17 cellular contexts compared by ENCODE assay signal in the genomic region with DNA sequence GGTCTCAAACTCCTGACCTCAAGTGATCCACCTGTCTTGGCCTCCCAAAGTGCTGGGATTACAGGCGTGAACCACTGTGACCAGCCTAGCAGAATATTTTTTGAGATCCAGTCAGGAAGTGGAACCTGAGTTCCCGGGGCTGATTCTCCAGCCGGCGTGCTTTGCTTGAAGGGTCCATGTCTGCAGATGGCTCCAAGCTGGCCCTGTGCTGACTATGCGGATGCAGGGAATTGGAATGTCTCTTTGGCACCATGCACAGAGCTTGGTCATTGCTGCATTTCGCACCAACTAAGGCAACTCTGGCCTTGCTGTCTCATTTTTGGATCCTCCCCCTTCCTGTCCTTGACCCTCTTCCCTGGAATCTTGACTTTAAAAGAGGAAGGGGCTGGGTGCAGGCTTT. TPM values are rescaled to one million over a fixed set of nuclear protein-coding genes. Genes with fewer than 3 reads are reported as not detected.
A peak's percentile ranks its signal among the peaks of the same experiment; 100 is the strongest.
DNase-seq lines count a peak whose midpoint lies in the region; ATAC-seq, FAIRE-seq and TF ChIP-seq lines count a peak whose summit lies in the region.
"Had no signal": no experiment of that assay in that cellular context is flagged by ENCODE, and none has a peak within 500 bp of the region (broad histone marks: within the 10 kb centered on the region; RNA-seq: fewer than 3 reads in every experiment).

No MANE protein-coding gene starts in this region.

- ATAC-seq in right cardiac atrium, result no peak
- ATAC-seq in pancreas, result no peak
- no peak for ATAC-seq in activated T-cell treated with anti-CD3 and anti-CD28 coated beads, Interleukin-2, amount 50 U/mL, for 4 hours
- no peak for ATAC-seq in stimulated activated naive CD8-positive, alpha-beta T cell treated with anti-CD3 and anti-CD28 coated beads, Interleukin-15, amount 100 ng/mL, for 72 hours

- no peak for TF ChIP-seq POLR2A in spleen (IDR thresholded peaks at IDR 0.05)

- H3K4me3 ChIP-seq in BLaER1, result no peak overlapping the region
- H3K4me3 ChIP-seq in right cardiac atrium (ENCODE audit: low read length), result no peak overlapping the region
- no peak overlapping the region for H3K4me3 ChIP-seq in spleen
- H3K4me3 ChIP-seq in pancreas, result no peak overlapping the region

- H3K27ac Mint-ChIP-seq in brain, result peak overlapping the region in 4 of 5 experiments; percentile 89 to 96 (median 94)
- no peak overlapping the region for H3K27ac Mint-ChIP-seq in stimulated activated naive CD8-positive, alpha-beta T cell treated with anti-CD3 and anti-CD28 coated beads, Interleukin-15, amount 100 ng/mL, for 72 hours
- H3K27ac Mint-ChIP-seq: activated naive CD8-positive, alpha-beta T cell treated with anti-CD3 and anti-CD28 coated beads, Interleukin-2, amount 10 ng/mL, durations not matched to agents 7 days and 5 days; IgD-negative memory B cell had no signal

- H3K4me1 ChIP-seq in BLaER1 (peaks cover 91% of the 10 kb centered on the region), right cardiac atrium (ENCODE audit: control insufficient read depth, insufficient read depth, low read length) (peaks cover 25% of the 10 kb centered on the region), spleen (peaks cover 16 to 56% (median 32%) of the 10 kb centered on the region in 6 donors), pancreas (peaks cover 32 to 56% (median 42%) of the 10 kb centered on the region in 3 donors)

- H3K27me3 Mint-ChIP-seq in brain, result no peaks in the 10 kb centered on the region
- H3K27me3 Mint-ChIP-seq in activated T-cell treated with anti-CD3 and anti-CD28 coated beads, Interleukin-2, amount 50 U/mL, for 4 hours (ENCODE audit: low read depth), result peaks cover 12% of the 10 kb centered on the region
- H3K27me3 Mint-ChIP-seq in stimulated activated naive CD8-positive, alpha-beta T cell treated with anti-CD3 and anti-CD28 coated beads, Interleukin-15, amount 100 ng/mL, for 72 hours, result peaks cover 31% of the 10 kb centered on the region

- no peak for FAIRE-seq in pancreas (lab: Jason Lieb, UNC)
- FAIRE-seq: RCC 7860 had no signal

- H3K36me3 Mint-ChIP-seq in brain, result no peaks in the 10 kb centered on the region
- H3K36me3 Mint-ChIP-seq in activated T-cell treated with anti-CD3 and anti-CD28 coated beads, Interleukin-2, amount 50 U/mL, for 4 hours (ENCODE audit: insufficient read depth), result no peaks in the 10 kb centered on the region
- H3K36me3 Mint-ChIP-seq: activated naive CD8-positive, alpha-beta T cell treated with anti-CD3 and anti-CD28 coated beads, Interleukin-2, amount 10 ng/mL, durations not matched to agents 7 days and 5 days; IgD-negative memory B cell had no signal

- DNase-seq in right cardiac atrium, result peak in 2 of 3 donors; percentile 65 to 74
- no peak for DNase-seq in spleen
- DNase-seq in pancreas, result no peak
- DNase-seq in activated T-cell treated with anti-CD3 and anti-CD28 coated beads, Interleukin-2, amount 50 U/mL, for 4 hours, result no peak
- DNase-seq in stimulated activated naive CD8-positive, alpha-beta T cell treated with anti-CD3 and anti-CD28 coated beads, Interleukin-15, amount 100 ng/mL, for 72 hours, result no peak
- DNase-seq in NCI-H1930 (lab: John Stamatoyannopoulos, UW), result no peak
- DNase-seq: activated CD4-positive, CD25-positive, alpha-beta regulatory T cell; activated CD8-positive, alpha-beta memory T cell treated with anti-CD3 and anti-CD28 coated beads, Interleukin-2, amount 50 U/mL, for 48 hours; activated naive CD8-positive, alpha-beta T cell treated with anti-CD3 and anti-CD28 coated beads, Interleukin-2, amount 10 ng/mL, durations not matched to agents 7 days and 5 days; dermis blood vessel endothelial cell; DMS53; islet precursor cell; NCI-H1105 treated with DMSO at 0.1 percent for 48 hours had no signal

- no peaks in the 10 kb centered on the region for H3K27me3 ChIP-seq in BLaER1
- H3K27me3 ChIP-seq in right cardiac atrium (ENCODE audit: control insufficient read depth, insufficient read depth), result no peaks in the 10 kb centered on the region
- no peaks in the 10 kb centered on the region for H3K27me3 ChIP-seq in spleen (replicated peaks in 1 of 7)
- no peaks in the 10 kb centered on the region for H3K27me3 ChIP-seq in pancreas

- H3K9me3 Mint-ChIP-seq in brain, result peaks cover 0 to 6% (median 0%) of the 10 kb centered on the region in 5 experiments
- H3K9me3 Mint-ChIP-seq in activated T-cell treated with anti-CD3 and anti-CD28 coated beads, Interleukin-2, amount 50 U/mL, for 4 hours, result no peaks in the 10 kb centered on the region
- no peaks in the 10 kb centered on the region for H3K9me3 Mint-ChIP-seq in stimulated activated naive CD8-positive, alpha-beta T cell treated with anti-CD3 and anti-CD28 coated beads, Interleukin-15, amount 100 ng/mL, for 72 hours
- H3K9me3 Mint-ChIP-seq: activated naive CD8-positive, alpha-beta T cell treated with anti-CD3 and anti-CD28 coated beads, Interleukin-2, amount 10 ng/mL, durations not matched to agents 7 days and 5 days had no signal

- H3K4me2 ChIP-seq in BLaER1, result peak overlapping the region; percentile 84; the same call in 1 of the 2 replicates

- peaks cover 91% of the 10 kb centered on the region for H3K4me1 Mint-ChIP-seq in brain
- no peaks in the 10 kb centered on the region for H3K4me1 Mint-ChIP-seq in activated T-cell treated with anti-CD3 and anti-CD28 coated beads, Interleukin-2, amount 50 U/mL, for 4 hours (ENCODE audit: low read depth)
- no peaks in the 10 kb centered on the region for H3K4me1 Mint-ChIP-seq in stimulated activated naive CD8-positive, alpha-beta T cell treated with anti-CD3 and anti-CD28 coated beads, Interleukin-15, amount 100 ng/mL, for 72 hours
- H3K4me1 Mint-ChIP-seq: activated naive CD8-positive, alpha-beta T cell treated with anti-CD3 and anti-CD28 coated beads, Interleukin-2, amount 10 ng/mL, durations not matched to agents 7 days and 5 days had no signal

- TF ChIP-seq CTCF in brain (conservative IDR thresholded peaks at IDR 0.05), result no peak
- TF ChIP-seq CTCF in spleen (IDR thresholded peaks at IDR 0.05 in 8 of 11, conservative IDR thresholded peaks at IDR 0.05 in 3 of 11), result no peak
- no peak for TF ChIP-seq CTCF in pancreas (IDR thresholded peaks at IDR 0.05)

- peaks cover 64% of the 10 kb centered on the region for H4K20me1 ChIP-seq in BLaER1

- H3K9me3 ChIP-seq in BLaER1, result no peaks in the 10 kb centered on the region
- H3K9me3 ChIP-seq in right cardiac atrium (ENCODE audit: control insufficient read depth, low read length), result no peaks in the 10 kb centered on the region
- H3K9me3 ChIP-seq in spleen, result no peaks in the 10 kb centered on the region
- H3K9me3 ChIP-seq in pancreas, result no peaks in the 10 kb centered on the region

- WGBS in right cardiac atrium, result 58% methylated on average over 6 of the region's 6 CpGs
- 51 to 68% (median 58%) methylated on average over 6 of the region's 6 CpGs for WGBS in spleen, 5 donors
- WGBS in pancreas, 2 donors, result 80 to 85% methylated on average over 6 of the region's 6 CpGs

- no peak overlapping the region for H3K27ac ChIP-seq in BLaER1
- peak overlapping the region; percentile 9 for H3K27ac ChIP-seq in right cardiac atrium (ENCODE audit: low read length)
- H3K27ac ChIP-seq in spleen, result peak overlapping the region in 7 of 8 donors; percentile 36 to 85 (median 79)
- H3K27ac ChIP-seq in pancreas, result peak overlapping the region in 1 of 4 donors; percentile 11

- H3K4me3 Mint-ChIP-seq in brain, result no peak overlapping the region
- H3K4me3 Mint-ChIP-seq in activated T-cell treated with anti-CD3 and anti-CD28 coated beads, Interleukin-2, amount 50 U/mL, for 4 hours, result no peak overlapping the region
- no peak overlapping the region for H3K4me3 Mint-ChIP-seq in stimulated activated naive CD8-positive, alpha-beta T cell treated with anti-CD3 and anti-CD28 coated beads, Interleukin-15, amount 100 ng/mL, for 72 hours
- H3K4me3 Mint-ChIP-seq: activated naive CD8-positive, alpha-beta T cell treated with anti-CD3 and anti-CD28 coated beads, Interleukin-2, amount 10 ng/mL, durations not matched to agents 7 days and 5 days; IgD-negative memory B cell had no signal

- H3K36me3 ChIP-seq in BLaER1, result no peaks in the 10 kb centered on the region
- no peaks in the 10 kb centered on the region for H3K36me3 ChIP-seq in spleen
- H3K36me3 ChIP-seq in pancreas, result no peaks in the 10 kb centered on the region

- H3K9ac ChIP-seq in BLaER1, result no peak overlapping the region

- intact Hi-C loops in right cardiac atrium (cut with DNase I), result no loop called here
- intact Hi-C loops in spleen (cut with DNase I; ENCODE audit: low total_unique reads), result no loop called here
- intact Hi-C loops in pancreas (cut with DNase I), result no loop called here

RNA-seq across cellular contexts. Expression of a gene that starts 28.1 kb away (rescaled TPM):
- polyA plus RNA-seq in brain (ENCODE audit: insufficient read depth, low read depth, low replicate concordance) (16.2 TPM), right cardiac atrium (47.9 TPM), spleen (10 to 100 TPM in 2 of 3 donors, 1 to 10 TPM in 1; 10.0 to 24.2 (median 12.5) TPM), pancreas (100 to 1,000 TPM; 103 to 104 TPM)
- total RNA-seq in right cardiac atrium (10 to 100 TPM; 42.6 to 56.4 (median 55.1) TPM), spleen (10 to 100 TPM; 12.4 to 40.9 (median 23.6) TPM), pancreas (10 to 100 TPM; 36.2 to 58.7 (median 48.2) TPM)
- total RNA-seq in activated T-cell treated with anti-CD3 and anti-CD28 coated beads, Interleukin-2, amount 50 U/mL, for 4 hours, result under 1 TPM in 2 of 3 donors, not detected in 1; 0.08 to 0.24 TPM
- polyA plus RNA-seq: IgD-negative memory B cell had no signal

Comparison
In these comparisons a context has a peak if more than half of its experiments do, and no peak if none do; other contexts are left out.
1. H3K27ac Mint-ChIP-seq: peak in brain (4 of 5); none in stimulated activated naive CD8-positive, alpha-beta T cell treated with anti-CD3 and anti-CD28 coated beads, Interleukin-15, amount 100 ng/mL, for 72 hours (0 of 2).
2. DNase-seq: peak in right cardiac atrium (2 of 3); none in spleen (single experiment), pancreas (0 of 6), activated T-cell treated with anti-CD3 and anti-CD28 coated beads, Interleukin-2, amount 50 U/mL, for 4 hours (single experiment), stimulated activated naive CD8-positive, alpha-beta T cell treated with anti-CD3 and anti-CD28 coated beads, Interleukin-15, amount 100 ng/mL, for 72 hours (0 of 2) and NCI-H1930 (0 of 2).
3. RNA of a gene that starts 28.1 kb away (total RNA-seq): 42.6 to 56.4 TPM in right cardiac atrium, 36.2 to 58.7 TPM in pancreas and 12.4 to 40.9 TPM in spleen; 0.08 to 0.24 TPM in activated T-cell treated with anti-CD3 and anti-CD28 coated beads, Interleukin-2, amount 50 U/mL, for 4 hours; every median in the first group is over 10 times any median in the second.